In the genomic region with DNA sequence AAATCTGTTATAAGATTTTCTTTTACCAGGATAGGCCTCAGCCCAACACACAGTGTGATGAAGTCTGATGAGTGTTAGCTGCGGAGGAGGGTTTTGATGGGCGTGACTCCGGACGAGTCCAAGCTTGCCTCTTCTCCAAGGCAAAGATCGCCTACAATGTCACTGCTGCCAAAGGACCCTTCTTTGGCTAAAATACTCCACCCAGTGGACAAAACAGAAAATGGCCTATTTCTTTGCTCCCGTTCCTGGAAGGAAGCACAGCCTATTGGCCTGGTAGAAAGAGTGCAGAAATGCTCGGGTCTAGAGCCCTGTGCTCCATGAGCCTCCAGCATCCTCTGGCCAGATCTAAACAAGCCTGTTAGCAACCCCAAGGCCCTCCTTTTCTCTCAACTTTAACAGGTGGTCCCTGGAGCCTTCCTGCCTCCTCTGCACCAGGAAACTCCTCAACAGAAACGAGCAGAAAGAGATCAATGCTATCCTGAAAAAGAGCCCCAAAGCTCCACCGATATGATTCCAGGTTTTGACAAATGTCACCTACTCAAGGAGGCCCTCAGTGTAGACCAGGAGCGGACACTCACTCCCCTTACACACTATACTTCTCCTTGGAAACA, we compare ENCODE assay signal across 1 cellular context.
TF ChIP-seq lines count a peak whose summit lies in the region.

No MANE protein-coding gene starts in this region.

TF ChIP-seq in HepG2, 621 proteins besides CTCF, POLR2A, EP300 and RAD21 (continued from another document):
- TF ChIP-seq KLF16 (CRISPR knock-in tag; IDR thresholded peaks at IDR 0.05) (0 out of 4 replicates have a peak, but pooled peaks of 1 of the 2 experiments have one; percentile 26), HOMEZ (CRISPR knock-in tag; IDR thresholded peaks at IDR 0.05; ENCODE audit: low read depth) (0 out of 2 replicates have a peak, but pooled peaks have one; percentile 44), ONECUT2 (CRISPR knock-in tag; IDR thresholded peaks at IDR 0.05) (no peak), HMGXB4 (CRISPR knock-in tag; IDR thresholded peaks at IDR 0.05; ENCODE audit: borderline replicate concordance in 1 of 2, low read depth in 1 of 2) (peak in 1 of 2 experiments; percentile 52; a peak in 1 of 4 replicates), STAG1 (CRISPR knock-in tag; IDR thresholded peaks at IDR 0.05) (peak; percentile 84), FOXO1 (CRISPR knock-in tag; IDR thresholded peaks at IDR 0.05) (no peak), SRF (IDR thresholded peaks at IDR 0.05; ENCODE audit: low read depth, low read length) (no peak), ELF3 (CRISPR knock-in tag; IDR thresholded peaks at IDR 0.05) (peak; percentile 39; the same call in 1 of the 2 replicates), RXRB (CRISPR knock-in tag; IDR thresholded peaks at IDR 0.05; ENCODE audit: borderline replicate concordance) (peak; percentile 19; the same call in 1 of the 2 replicates), BORCS8-MEF2B (CRISPR knock-in tag; IDR thresholded peaks at IDR 0.05) (0 out of 2 replicates have a peak, but pooled peaks have one; percentile 15), SMC3 (IDR thresholded peaks at IDR 0.05; ENCODE audit: low read length) (peak; percentile 74), IRF2 (CRISPR knock-in tag; IDR thresholded peaks at IDR 0.05) (peak; percentile 32; the same call in 1 of the 2 replicates), BCL6 (CRISPR knock-in tag; IDR thresholded peaks at IDR 0.05) (peak; percentile 55; the same call in 1 of the 2 replicates), NFATC3 (CRISPR knock-in tag; IDR thresholded peaks at IDR 0.05) (no peak), FOXC1 (CRISPR knock-in tag; IDR thresholded peaks at IDR 0.05; ENCODE audit: borderline replicate concordance) (no peak), XRCC5 (optimal IDR thresholded peaks at IDR 0.05; ENCODE audit: low read length) (peak; percentile 44), HNF4A (CRISPR knock-in tag; IDR thresholded peaks at IDR 0.05) (peak; percentile 44; the same call in 1 of the 2 replicates), MAF1 (CRISPR knock-in tag; IDR thresholded peaks at IDR 0.05; ENCODE audit: borderline replicate concordance) (no peak)
- TF ChIP-seq, protein P1, sequence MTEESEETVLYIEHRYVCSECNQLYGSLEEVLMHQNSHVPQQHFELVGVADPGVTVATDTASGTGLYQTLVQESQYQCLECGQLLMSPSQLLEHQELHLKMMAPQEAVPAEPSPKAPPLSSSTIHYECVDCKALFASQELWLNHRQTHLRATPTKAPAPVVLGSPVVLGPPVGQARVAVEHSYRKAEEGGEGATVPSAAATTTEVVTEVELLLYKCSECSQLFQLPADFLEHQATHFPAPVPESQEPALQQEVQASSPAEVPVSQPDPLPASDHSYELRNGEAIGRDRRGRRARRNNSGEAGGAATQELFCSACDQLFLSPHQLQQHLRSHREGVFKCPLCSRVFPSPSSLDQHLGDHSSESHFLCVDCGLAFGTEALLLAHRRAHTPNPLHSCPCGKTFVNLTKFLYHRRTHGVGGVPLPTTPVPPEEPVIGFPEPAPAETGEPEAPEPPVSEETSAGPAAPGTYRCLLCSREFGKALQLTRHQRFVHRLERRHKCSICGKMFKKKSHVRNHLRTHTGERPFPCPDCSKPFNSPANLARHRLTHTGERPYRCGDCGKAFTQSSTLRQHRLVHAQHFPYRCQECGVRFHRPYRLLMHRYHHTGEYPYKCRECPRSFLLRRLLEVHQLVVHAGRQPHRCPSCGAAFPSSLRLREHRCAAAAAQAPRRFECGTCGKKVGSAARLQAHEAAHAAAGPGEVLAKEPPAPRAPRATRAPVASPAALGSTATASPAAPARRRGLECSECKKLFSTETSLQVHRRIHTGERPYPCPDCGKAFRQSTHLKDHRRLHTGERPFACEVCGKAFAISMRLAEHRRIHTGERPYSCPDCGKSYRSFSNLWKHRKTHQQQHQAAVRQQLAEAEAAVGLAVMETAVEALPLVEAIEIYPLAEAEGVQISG (CRISPR knock-in tag; IDR thresholded peaks at IDR 0.05), result 0 out of 2 replicates have a peak, but pooled peaks have one; percentile 27
- TF ChIP-seq, protein P2, sequence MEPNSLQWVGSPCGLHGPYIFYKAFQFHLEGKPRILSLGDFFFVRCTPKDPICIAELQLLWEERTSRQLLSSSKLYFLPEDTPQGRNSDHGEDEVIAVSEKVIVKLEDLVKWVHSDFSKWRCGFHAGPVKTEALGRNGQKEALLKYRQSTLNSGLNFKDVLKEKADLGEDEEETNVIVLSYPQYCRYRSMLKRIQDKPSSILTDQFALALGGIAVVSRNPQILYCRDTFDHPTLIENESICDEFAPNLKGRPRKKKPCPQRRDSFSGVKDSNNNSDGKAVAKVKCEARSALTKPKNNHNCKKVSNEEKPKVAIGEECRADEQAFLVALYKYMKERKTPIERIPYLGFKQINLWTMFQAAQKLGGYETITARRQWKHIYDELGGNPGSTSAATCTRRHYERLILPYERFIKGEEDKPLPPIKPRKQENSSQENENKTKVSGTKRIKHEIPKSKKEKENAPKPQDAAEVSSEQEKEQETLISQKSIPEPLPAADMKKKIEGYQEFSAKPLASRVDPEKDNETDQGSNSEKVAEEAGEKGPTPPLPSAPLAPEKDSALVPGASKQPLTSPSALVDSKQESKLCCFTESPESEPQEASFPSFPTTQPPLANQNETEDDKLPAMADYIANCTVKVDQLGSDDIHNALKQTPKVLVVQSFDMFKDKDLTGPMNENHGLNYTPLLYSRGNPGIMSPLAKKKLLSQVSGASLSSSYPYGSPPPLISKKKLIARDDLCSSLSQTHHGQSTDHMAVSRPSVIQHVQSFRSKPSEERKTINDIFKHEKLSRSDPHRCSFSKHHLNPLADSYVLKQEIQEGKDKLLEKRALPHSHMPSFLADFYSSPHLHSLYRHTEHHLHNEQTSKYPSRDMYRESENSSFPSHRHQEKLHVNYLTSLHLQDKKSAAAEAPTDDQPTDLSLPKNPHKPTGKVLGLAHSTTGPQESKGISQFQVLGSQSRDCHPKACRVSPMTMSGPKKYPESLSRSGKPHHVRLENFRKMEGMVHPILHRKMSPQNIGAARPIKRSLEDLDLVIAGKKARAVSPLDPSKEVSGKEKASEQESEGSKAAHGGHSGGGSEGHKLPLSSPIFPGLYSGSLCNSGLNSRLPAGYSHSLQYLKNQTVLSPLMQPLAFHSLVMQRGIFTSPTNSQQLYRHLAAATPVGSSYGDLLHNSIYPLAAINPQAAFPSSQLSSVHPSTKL (CRISPR knock-in tag; IDR thresholded peaks at IDR 0.05), result 0 out of 2 replicates have a peak, but pooled peaks have one; percentile 15
- TF ChIP-seq, protein P3, sequence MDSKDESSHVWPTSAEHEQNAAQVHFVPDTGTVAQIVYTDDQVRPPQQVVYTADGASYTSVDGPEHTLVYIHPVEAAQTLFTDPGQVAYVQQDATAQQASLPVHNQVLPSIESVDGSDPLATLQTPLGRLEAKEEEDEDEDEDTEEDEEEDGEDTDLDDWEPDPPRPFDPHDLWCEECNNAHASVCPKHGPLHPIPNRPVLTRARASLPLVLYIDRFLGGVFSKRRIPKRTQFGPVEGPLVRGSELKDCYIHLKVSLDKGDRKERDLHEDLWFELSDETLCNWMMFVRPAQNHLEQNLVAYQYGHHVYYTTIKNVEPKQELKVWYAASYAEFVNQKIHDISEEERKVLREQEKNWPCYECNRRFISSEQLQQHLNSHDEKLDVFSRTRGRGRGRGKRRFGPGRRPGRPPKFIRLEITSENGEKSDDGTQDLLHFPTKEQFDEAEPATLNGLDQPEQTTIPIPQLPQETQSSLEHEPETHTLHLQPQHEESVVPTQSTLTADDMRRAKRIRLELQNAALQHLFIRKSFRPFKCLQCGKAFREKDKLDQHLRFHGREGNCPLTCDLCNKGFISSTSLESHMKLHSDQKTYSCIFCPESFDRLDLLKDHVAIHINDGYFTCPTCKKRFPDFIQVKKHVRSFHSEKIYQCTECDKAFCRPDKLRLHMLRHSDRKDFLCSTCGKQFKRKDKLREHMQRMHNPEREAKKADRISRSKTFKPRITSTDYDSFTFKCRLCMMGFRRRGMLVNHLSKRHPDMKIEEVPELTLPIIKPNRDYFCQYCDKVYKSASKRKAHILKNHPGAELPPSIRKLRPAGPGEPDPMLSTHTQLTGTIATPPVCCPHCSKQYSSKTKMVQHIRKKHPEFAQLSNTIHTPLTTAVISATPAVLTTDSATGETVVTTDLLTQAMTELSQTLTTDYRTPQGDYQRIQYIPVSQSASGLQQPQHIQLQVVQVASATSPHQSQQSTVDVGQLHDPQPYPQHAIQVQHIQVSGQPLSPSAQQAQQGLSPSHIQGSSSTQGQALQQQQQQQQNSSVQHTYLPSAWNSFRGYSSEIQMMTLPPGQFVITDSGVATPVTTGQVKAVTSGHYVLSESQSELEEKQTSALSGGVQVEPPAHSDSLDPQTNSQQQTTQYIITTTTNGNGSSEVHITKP (CRISPR knock-in tag; IDR thresholded peaks at IDR 0.05; ENCODE audit: low read depth), result peak; percentile 84
